In genomic region chr11:43699879-43700278, GRCh38 we compare ENCODE assay signal across 20 cellular contexts.
"Had no signal": no experiment of that assay in that cellular context is flagged by ENCODE, and none has a peak within 500 bp of the region (broad histone marks: within the 10 kb centered on the region; RNA-seq: fewer than 3 reads in every experiment).

No MANE protein-coding gene starts in this region.

- ATAC-seq: left lobe of liver; naive thymus-derived CD4-positive, alpha-beta T cell; natural killer cell treated with Interleukin-12 subunit alpha and Interleukin-12 subunit beta and Interleukin-15 and Interleukin-18, amount 100 ng/mL, for 72 hours; right lobe of liver; stimulated activated naive B cell treated with anti-CD40 and anti-IgM and Interleukin-4, amounts not matched to agents 10 μg/mL and 1 μg/mL and 100 μg/mL, for 72 hours; stimulated activated naive CD8-positive, alpha-beta T cell treated with anti-CD3 and anti-CD28 coated beads, Interleukin-15, Interleukin-2, amounts not matched to agents 100 U/mL and 50 U/mL, for 24 hours had no signal

- DNase-seq: hippocampal formation; kidney glomerular epithelial cell; left cardiac atrium; mesendoderm; naive thymus-derived CD4-positive, alpha-beta T cell; ovary; right lobe of liver; stimulated activated CD4-positive, alpha-beta T cell treated with anti-CD3 and anti-CD28 coated beads, Interleukin-12 subunit alpha, Interleukin-12 subunit beta, amount 100 ng/mL, for 4 hours; stimulated activated CD4-positive, alpha-beta T cell treated with anti-CD3 and anti-CD28 coated beads, Interleukin-15, amount 100 ng/mL, for 24 hours; stimulated activated CD4-positive, alpha-beta T cell treated with anti-CD3 and anti-CD28 coated beads, Interleukin-2, amount 100 ng/mL, for 24 hours; stimulated activated CD4-positive, alpha-beta T cell treated with anti-CD3 and anti-CD28 coated beads, Interleukin-4, amount 100 ng/mL, for 1 hour; stimulated activated naive B cell treated with anti-CD40 and anti-IgM and Interleukin-4, amounts not matched to agents 10 μg/mL and 1 μg/mL and 100 μg/mL, for 72 hours; stimulated activated naive CD8-positive, alpha-beta T cell treated with anti-CD3 and anti-CD28 coated beads, Interleukin-15, Interleukin-2, amounts not matched to agents 100 U/mL and 50 U/mL, for 24 hours; stomach; testis; thyroid gland; transverse colon; upper lobe of left lung had no signal
